9 cellular contexts compared by ENCODE assay signal in the genomic region with DNA sequence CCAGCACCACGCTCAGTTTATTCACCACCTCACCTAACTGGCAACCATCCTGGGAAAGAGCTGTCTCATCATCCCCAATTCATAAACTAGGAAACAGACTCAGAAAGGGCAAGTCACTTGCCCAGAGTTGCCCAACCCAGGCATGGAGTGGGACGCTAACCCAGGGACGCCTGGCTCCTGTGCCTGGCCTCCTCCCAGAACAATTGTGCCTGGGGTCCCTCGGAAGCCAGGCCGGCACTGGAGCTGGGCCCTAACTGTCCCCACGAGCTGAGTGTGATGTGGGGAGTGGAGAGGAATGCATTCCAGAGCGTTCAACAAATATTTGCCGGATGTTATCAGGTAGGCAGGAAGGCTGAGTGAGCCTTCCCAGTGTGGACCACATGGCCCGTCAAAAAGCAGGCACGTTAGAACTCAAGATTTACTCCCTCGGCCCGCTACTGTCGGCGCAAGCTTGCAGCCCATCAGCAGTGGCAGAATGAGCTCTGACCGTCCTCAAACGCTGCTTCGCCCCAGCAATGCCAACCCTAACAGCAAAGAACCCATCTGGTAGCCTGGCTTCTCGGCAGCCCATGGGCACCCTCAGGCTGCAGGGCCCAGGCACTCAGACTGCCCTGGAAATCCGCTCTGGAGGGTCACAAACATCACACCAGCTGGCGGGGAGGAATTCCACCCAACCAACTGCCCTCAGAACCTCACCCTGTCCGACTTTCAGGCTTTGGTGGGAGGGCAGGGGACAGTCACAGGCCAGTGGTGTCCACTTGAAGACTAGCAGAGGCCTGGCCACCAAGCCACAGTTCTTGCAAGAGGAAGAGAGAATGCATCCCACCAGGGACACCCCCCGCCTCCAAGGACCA. TPM values are rescaled to one million over a fixed set of nuclear protein-coding genes. Genes with fewer than 3 reads are reported as not detected.
DNase-seq lines count a peak whose midpoint lies in the region; ATAC-seq and TF ChIP-seq lines count a peak whose summit lies in the region.
"Had no signal": no experiment of that assay in that cellular context is flagged by ENCODE, and none has a peak within 500 bp of the region (broad histone marks: within the 10 kb centered on the region; RNA-seq: fewer than 3 reads in every experiment).

No MANE protein-coding gene starts in this region.

- H3K4me1 Mint-ChIP-seq in CD14-positive monocyte (peaks cover 59% of the 10 kb centered on the region), T-helper 17 cell (peaks cover 68% of the 10 kb centered on the region)

- peak overlapping the region; percentile 24 to 92 (median 73) for H3K27ac Mint-ChIP-seq in CD14-positive monocyte
- peak overlapping the region; percentile 100 for H3K27ac Mint-ChIP-seq in T-helper 17 cell

- H3K4me1 ChIP-seq in esophagus squamous epithelium (peaks cover 53 to 98% (median 77%) of the 10 kb centered on the region in 3 donors), osteoblast (ENCODE audit: insufficient read depth, low read length) (peaks cover 75% of the 10 kb centered on the region)

- 23 to 30% methylated on average over 8 to 12 of the region's 22 CpGs for WGBS in esophagus squamous epithelium, 2 donors

- intact Hi-C loops in CD14-positive monocyte (cut with micrococcal nuclease) = no loop called here
- intact Hi-C loops in esophagus squamous epithelium (cut with DNase I) = no loop called here

- no peak overlapping the region for H2AFZ ChIP-seq in osteoblast (ENCODE audit: low read length)

- TF ChIP-seq POLR2A in esophagus squamous epithelium (IDR thresholded peaks at IDR 0.05) = no peak

- peak overlapping the region in 2 of 4 donors; percentile 1 to 39 for H3K4me3 ChIP-seq in esophagus squamous epithelium
- H3K4me3 ChIP-seq in osteoblast (ENCODE audit: insufficient read depth, low read length) = peak overlapping the region; percentile 54

- H3K79me2 ChIP-seq in osteoblast (ENCODE audit: insufficient read depth, low read length) = peaks cover 98% of the 10 kb centered on the region

- no peak for TF ChIP-seq CTCF in CD14-positive monocyte (IDR thresholded peaks at IDR 0.05)
- no peak for TF ChIP-seq CTCF in esophagus squamous epithelium (IDR thresholded peaks at IDR 0.05)
- TF ChIP-seq CTCF in osteoblast (IDR thresholded peaks at IDR 0.05; ENCODE audit: extremely low read depth, low read depth, low read length) = no peak

- peaks cover 0 to 15% (median 0%) of the 10 kb centered on the region in 3 donors for H3K36me3 ChIP-seq in esophagus squamous epithelium
- H3K36me3 ChIP-seq in osteoblast (ENCODE audit: insufficient read depth, low read length) = peaks cover 31% of the 10 kb centered on the region

- H3K27me3 ChIP-seq in esophagus squamous epithelium (no peaks in the 10 kb centered on the region), osteoblast (ENCODE audit: insufficient read depth, low read length) (no peaks in the 10 kb centered on the region)

- H3K27ac ChIP-seq in esophagus squamous epithelium = peak overlapping the region; percentile 73 to 100 (median 94)
- peak overlapping the region; percentile 92 for H3K27ac ChIP-seq in osteoblast (ENCODE audit: low read depth, low read length)

- peaks cover 0 to 1% (median 0%) of the 10 kb centered on the region in 3 donors for H3K27me3 Mint-ChIP-seq in CD14-positive monocyte (ENCODE audit: low read depth in 3 of 3)
- H3K27me3 Mint-ChIP-seq in T-helper 17 cell = no peaks in the 10 kb centered on the region

- H3K9me3 ChIP-seq in T-helper 17 cell (ENCODE audit: control insufficient read depth, low read length, poor library complexity, severe bottlenecking) = no peaks in the 10 kb centered on the region
- H3K9me3 ChIP-seq in esophagus squamous epithelium = no peaks in the 10 kb centered on the region
- H3K9me3 ChIP-seq in osteoblast (ENCODE audit: low read depth, low read length) = no peaks in the 10 kb centered on the region

- H3K4me3 Mint-ChIP-seq in CD14-positive monocyte (no peak overlapping the region), T-helper 17 cell (peak overlapping the region; percentile 82)

- peaks cover 26 to 64% of the 10 kb centered on the region in 2 donors for H3K36me3 Mint-ChIP-seq in CD14-positive monocyte
- H3K36me3 Mint-ChIP-seq in T-helper 17 cell (ENCODE audit: low read depth) = peaks cover 8% of the 10 kb centered on the region

- no peak for DNase-seq in CD14-positive monocyte (ENCODE audit: low spot score)
- no peak for DNase-seq in T-helper 17 cell
- DNase-seq in esophagus squamous epithelium (lab: John Stamatoyannopoulos, UW) = no peak
- DNase-seq in osteoblast (ENCODE audit: insufficient read length, low spot score, missing footprints) = peak; percentile 73
- DNase-seq in stimulated activated CD4-positive, alpha-beta T cell treated with anti-CD3 and anti-CD28 coated beads, Interleukin-4, amount 100 ng/mL, for 24 hours = no peak
- no peak for DNase-seq in NCI-H2171 treated with DMSO at 0.1 percent for 48 hours (lab: John Stamatoyannopoulos, UW)
- no peak for DNase-seq in activated CD4-positive, alpha-beta T cell treated with anti-CD3 and anti-CD28 coated beads, Interleukin-2, amount 50 U/mL, for 48 hours
- DNase-seq: GDM1 had no signal

- H3K4me2 ChIP-seq in osteoblast (ENCODE audit: insufficient read depth, low read length) = peak overlapping the region; percentile 74

- no peak for ATAC-seq in T-helper 17 cell
- ATAC-seq in GM19324 (IDR thresholded peaks at IDR 0.05; ENCODE audit: low FRiP score, unreplicated experiment) = no peak

- no peaks in the 10 kb centered on the region for H3K9me3 Mint-ChIP-seq in CD14-positive monocyte

- H4K20me1 ChIP-seq in osteoblast (ENCODE audit: insufficient read depth, low read length) = peaks cover 80% of the 10 kb centered on the region

RNA-seq across cellular contexts. Expression of gene MYH9, which starts 35.6 kb away (rescaled TPM):
- polyA plus RNA-seq in CD14-positive monocyte = 10 to 100 TPM; 35.6 to 79.5 TPM
- total RNA-seq in T-helper 17 cell (1,000 to 10,000 TPM; 1,038 to 1,220 TPM), esophagus squamous epithelium (100 to 1,000 TPM; 216 to 339 (median 246) TPM), osteoblast (796 and 964 TPM in 2 replicates)
